ENCODE assay signal across 13 cellular contexts in genomic region chr4:107831140-107831539, GRCh38. TPM values are rescaled to one million over a fixed set of nuclear protein-coding genes. Genes with fewer than 3 reads are reported as not detected.
DNase-seq lines count a peak whose midpoint lies in the region; ATAC-seq and TF ChIP-seq lines count a peak whose summit lies in the region.
"Had no signal": no experiment of that assay in that cellular context is flagged by ENCODE, and none has a peak within 500 bp of the region (broad histone marks: within the 10 kb centered on the region; RNA-seq: fewer than 3 reads in every experiment).

No MANE protein-coding gene starts in this region.

- intact Hi-C loops in heart right ventricle (cut with DNase I): no loop called here
- intact Hi-C loops in Right ventricle myocardium superior (cut with DNase I): no loop called here
- intact Hi-C loops in psoas muscle (cut with DNase I): no loop called here

- ATAC-seq in heart right ventricle (peak in 5 of 8 donors; percentile 21 to 35 (median 33)), Right ventricle myocardium superior (ENCODE audit: poor library complexity) (no peak), gastroesophageal sphincter (no peak), psoas muscle (no peak)
- ATAC-seq: GM23338 had no signal

- H3K4me1 ChIP-seq in heart right ventricle: peaks cover 0 to 33% (median 21%) of the 10 kb centered on the region in 9 donors
- peaks cover 0 to 84% (median 13%) of the 10 kb centered on the region in 3 donors for H3K4me1 ChIP-seq in gastroesophageal sphincter
- peaks cover 10% of the 10 kb centered on the region for H3K4me1 ChIP-seq in psoas muscle

- H3K27me3 ChIP-seq in heart right ventricle: no peaks in the 10 kb centered on the region
- no peaks in the 10 kb centered on the region for H3K27me3 ChIP-seq in gastroesophageal sphincter
- H3K27me3 ChIP-seq in psoas muscle (ENCODE audit: insufficient read depth in 3 of 3, low read length in 2 of 3): no peaks in the 10 kb centered on the region
- H3K27me3 ChIP-seq: BLaER1 treated with 17β-estradiol and CSF1 and Interleukin-3, amounts not matched to agents 10 nM and 100 nM had no signal

- 82 to 91% methylated on average over 4 of the region's 4 CpGs for WGBS in heart right ventricle, 2 donors
- 83% methylated on average over 3 of the region's 4 CpGs; no CpG with 5 or more reads in 1 of the 2 donors for WGBS in gastroesophageal sphincter (ENCODE audit: low coverage in 1 of 2), 2 donors
- WGBS in psoas muscle, 3 donors: 91 to 97% (median 94%) methylated on average over 4 of the region's 4 CpGs

- TF ChIP-seq EP300 in gastroesophageal sphincter (IDR thresholded peaks at IDR 0.05): no peak

- TF ChIP-seq CTCF in heart right ventricle (IDR thresholded peaks at IDR 0.05) (no peak), epithelial cell of esophagus (IDR thresholded peaks at IDR 0.05; ENCODE audit: insufficient read depth, low read depth, low read length, missing control alignments) (no peak), gastroesophageal sphincter (IDR thresholded peaks at IDR 0.05) (no peak), psoas muscle (IDR thresholded peaks at IDR 0.05) (no peak)

- H3K36me3 ChIP-seq in heart right ventricle: peaks cover 0 to 5% (median 0%) of the 10 kb centered on the region in 9 donors
- H3K36me3 ChIP-seq in gastroesophageal sphincter: no peaks in the 10 kb centered on the region
- peaks cover 0 to 4% of the 10 kb centered on the region in 2 donors for H3K36me3 ChIP-seq in psoas muscle (ENCODE audit: insufficient read depth in 1 of 2, low read depth in 1 of 2)
- H3K36me3 ChIP-seq: BLaER1 treated with 17β-estradiol and CSF1 and Interleukin-3, amounts not matched to agents 10 nM and 100 nM had no signal

- no peak for TF ChIP-seq POLR2A in gastroesophageal sphincter (IDR thresholded peaks at IDR 0.05)

- H3K4me3 ChIP-seq in heart right ventricle: no peak overlapping the region
- H3K4me3 ChIP-seq in epithelial cell of esophagus (ENCODE audit: low read length): no peak overlapping the region
- no peak overlapping the region for H3K4me3 ChIP-seq in gastroesophageal sphincter
- no peak overlapping the region for H3K4me3 ChIP-seq in psoas muscle
- H3K4me3 ChIP-seq: BLaER1 treated with 17β-estradiol and CSF1 and Interleukin-3, amounts not matched to agents 10 nM and 100 nM; GM23338 had no signal

- H3K9me3 ChIP-seq in heart right ventricle (peaks cover 0 to 6% (median 0%) of the 10 kb centered on the region in 11 donors), gastroesophageal sphincter (no peaks in the 10 kb centered on the region), psoas muscle (no peaks in the 10 kb centered on the region)

- H3K27ac ChIP-seq in heart right ventricle (no peak overlapping the region), gastroesophageal sphincter (peak overlapping the region in 3 of 4 donors; percentile 9 to 36 (median 16)), psoas muscle (no peak overlapping the region)
- H3K27ac ChIP-seq: BLaER1 treated with 17β-estradiol and CSF1 and Interleukin-3, amounts not matched to agents 10 nM and 100 nM had no signal

- DNase-seq in heart right ventricle (no peak), Right ventricle myocardium superior (no peak), epithelial cell of esophagus (ENCODE audit: low read depth) (peak; percentile 78), psoas muscle (no peak), amygdala (lab: John Stamatoyannopoulos, UW) (no peak)
- DNase-seq in activated naive CD4-positive, alpha-beta T cell treated with anti-CD3 and anti-CD28 coated beads, Interleukin-2, amount 50 U/mL, for 16 hours: no peak
- DNase-seq: ACHN; CD4-positive, CD25-positive, alpha-beta regulatory T cell; DMS53; H7 had no signal

RNA-seq across cellular contexts. Expression of gene SGMS2, which starts 6.4 kb away (rescaled TPM):
- total RNA-seq in heart right ventricle (10 to 100 TPM; 14.3 to 36.9 (median 25.8) TPM), Right ventricle myocardium superior (18.5 TPM), gastroesophageal sphincter (100 to 1,000 TPM; 170 to 499 (median 277) TPM), psoas muscle (10 to 100 TPM in 1 of 4 donors, 1 to 10 TPM in 3; 4.6 to 14.2 (median 9.6) TPM)
- polyA plus RNA-seq in heart right ventricle (10 to 100 TPM in 1 of 2 donors, 1 to 10 TPM in 1; 2.3 to 12.4 TPM), psoas muscle (1 to 10 TPM; 1.7 to 8.7 (median 2.9) TPM)
- total RNA-seq: CD4-positive, CD25-positive, alpha-beta regulatory T cell had no signal
- polyA plus RNA-seq: CD4-positive, CD25-positive, alpha-beta regulatory T cell had no signal

Comparison
In these comparisons a context has a peak if more than half of its experiments do, and no peak if none do; other contexts are left out.
1. ATAC-seq: peak in heart right ventricle (5 of 8); none in Right ventricle myocardium superior (single experiment), gastroesophageal sphincter (single experiment) and psoas muscle (0 of 4).
2. H3K27ac ChIP-seq: peak in gastroesophageal sphincter (3 of 4); none in heart right ventricle (0 of 10) and psoas muscle (single experiment).